In genomic region chr5:132498152-132498551, GRCh38 we compare ENCODE assay signal across 1 cellular context.
TF ChIP-seq lines count a peak whose summit lies in the region.

No MANE protein-coding gene starts in this region.

TF ChIP-seq in HepG2, 621 proteins besides CTCF, POLR2A, EP300 and RAD21:
- TF ChIP-seq ZNF644 (CRISPR knock-in tag; IDR thresholded peaks at IDR 0.05; ENCODE audit: low read depth) (no peak), HNF1B (CRISPR knock-in tag; IDR thresholded peaks at IDR 0.05) (no peak), POGK (CRISPR knock-in tag; conservative IDR thresholded peaks at IDR 0.05) (no peak), MIER3 (CRISPR knock-in tag; IDR thresholded peaks at IDR 0.05; ENCODE audit: borderline replicate concordance) (no peak), PLRG1 (conservative IDR thresholded peaks at IDR 0.05) (no peak), DRAP1 (CRISPR knock-in tag; IDR thresholded peaks at IDR 0.05) (no peak), ZFX (CRISPR knock-in tag; IDR thresholded peaks at IDR 0.05; ENCODE audit: low read depth) (0 out of 2 replicates have a peak, but pooled peaks have one; percentile 17), FOXJ3 (CRISPR knock-in tag; IDR thresholded peaks at IDR 0.05; ENCODE audit: borderline replicate concordance) (no peak)
